Comparison of ENCODE assay signal across 1 cellular context in the genomic region with DNA sequence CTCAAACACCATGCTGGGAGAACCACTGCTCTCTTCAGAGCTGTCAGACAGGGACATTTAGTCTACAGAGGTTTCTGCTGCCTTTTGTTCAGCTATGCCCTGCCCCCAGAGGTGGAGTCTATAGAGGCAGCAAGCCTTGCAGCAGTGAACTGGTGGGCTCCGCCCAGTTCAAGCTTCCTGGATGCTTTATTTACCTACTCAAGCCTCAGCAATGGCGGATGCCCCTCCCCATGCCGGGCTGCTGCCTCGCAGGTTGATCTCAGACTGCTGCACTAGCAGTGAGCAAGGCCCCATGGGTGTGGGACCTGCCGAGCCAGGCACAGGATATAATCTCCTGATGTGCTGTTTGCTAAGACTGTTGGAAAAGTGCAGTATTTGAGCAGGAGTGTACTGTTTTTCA.
A peak's percentile ranks its signal among the peaks of the same experiment; 100 is the strongest.
TF ChIP-seq lines count a peak whose summit lies in the region.

No MANE protein-coding gene starts in this region.

TF ChIP-seq in K562, 482 proteins besides CTCF, POLR2A, EP300 and RAD21:
- TF ChIP-seq, protein P1, sequence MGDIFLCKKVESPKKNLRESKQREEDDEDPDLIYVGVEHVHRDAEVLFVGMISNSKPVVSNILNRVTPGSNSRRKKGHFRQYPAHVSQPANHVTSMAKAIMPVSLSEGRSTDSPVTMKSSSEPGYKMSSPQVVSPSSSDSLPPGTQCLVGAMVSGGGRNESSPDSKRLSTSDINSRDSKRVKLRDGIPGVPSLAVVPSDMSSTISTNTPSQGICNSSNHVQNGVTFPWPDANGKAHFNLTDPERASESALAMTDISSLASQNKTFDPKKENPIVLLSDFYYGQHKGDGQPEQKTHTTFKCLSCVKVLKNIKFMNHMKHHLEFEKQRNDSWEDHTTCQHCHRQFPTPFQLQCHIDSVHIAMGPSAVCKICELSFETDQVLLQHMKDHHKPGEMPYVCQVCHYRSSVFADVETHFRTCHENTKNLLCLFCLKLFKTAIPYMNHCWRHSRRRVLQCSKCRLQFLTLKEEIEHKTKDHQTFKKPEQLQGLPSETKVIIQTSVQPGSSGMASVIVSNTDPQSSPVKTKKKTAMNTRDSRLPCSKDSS (IDR thresholded peaks at IDR 0.05; ENCODE audit: low read depth, partially characterized antibody), result peak; percentile 57
- TF ChIP-seq FOXA3 (CRISPR knock-in tag; conservative IDR thresholded peaks at IDR 0.05 in 1 of 2, IDR thresholded peaks at IDR 0.05 in 1 of 2) (peak in 1 of 2 experiments; percentile 53; a peak in 1 of 4 replicates), YY1 (IDR thresholded peaks at IDR 0.05; ENCODE audit: borderline replicate concordance in 1 of 3, control insufficient read depth in 1 of 3, extremely low read depth in 1 of 3, insufficient read depth in 3 of 3, insufficient read length in 1 of 3, insufficient replicate concordance in 2 of 3, low read depth in 1 of 3, low read length in 2 of 3) (peak in 1 of 3 experiments; percentile 54), CBX3 (IDR thresholded peaks at IDR 0.05; ENCODE audit: borderline replicate concordance in 1 of 2, low read length in 2 of 2) (peak in 1 of 2 experiments; percentile 44; a peak in 1 of 3 replicates), TRIM28 (IDR thresholded peaks at IDR 0.05) (0 out of 2 replicates have a peak, but pooled peaks have one; percentile 27)
